ENCODE assay signal across 1 cellular context in the genomic region with DNA sequence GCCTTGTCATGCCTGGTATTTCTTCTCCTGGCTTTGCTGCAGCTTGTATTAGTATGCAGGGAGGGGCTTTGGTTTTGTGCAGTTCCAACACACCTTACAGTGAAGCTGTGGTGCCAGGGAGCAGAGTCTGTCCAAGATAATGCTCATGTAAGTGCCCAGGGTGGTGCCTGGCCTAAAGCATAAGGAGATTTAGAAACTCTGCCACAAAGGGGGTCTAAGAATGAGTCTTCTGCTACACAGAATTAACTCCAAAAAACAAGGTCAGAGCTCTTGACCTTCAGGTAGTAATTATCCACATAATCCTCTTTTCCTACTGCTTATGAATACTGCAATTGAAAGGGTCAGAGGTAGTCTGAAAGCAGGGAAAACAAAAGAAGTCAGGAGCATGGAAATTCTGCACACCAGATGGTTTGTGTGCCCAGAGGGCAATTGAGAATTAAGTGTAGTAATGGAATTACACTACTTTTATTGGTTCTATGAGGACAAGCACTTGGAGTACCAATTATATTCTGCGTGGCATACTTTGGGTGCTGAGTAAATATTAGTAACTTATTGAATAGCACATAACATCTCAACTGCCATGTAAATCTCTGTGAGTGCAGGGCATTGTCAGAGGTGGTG.
TF ChIP-seq lines count a peak whose summit lies in the region.

No MANE protein-coding gene starts in this region.

TF ChIP-seq in HEK293, 187 proteins besides CTCF, POLR2A, EP300 and RAD21 (continued from another document and continues in another):
- TF ChIP-seq, protein P1, sequence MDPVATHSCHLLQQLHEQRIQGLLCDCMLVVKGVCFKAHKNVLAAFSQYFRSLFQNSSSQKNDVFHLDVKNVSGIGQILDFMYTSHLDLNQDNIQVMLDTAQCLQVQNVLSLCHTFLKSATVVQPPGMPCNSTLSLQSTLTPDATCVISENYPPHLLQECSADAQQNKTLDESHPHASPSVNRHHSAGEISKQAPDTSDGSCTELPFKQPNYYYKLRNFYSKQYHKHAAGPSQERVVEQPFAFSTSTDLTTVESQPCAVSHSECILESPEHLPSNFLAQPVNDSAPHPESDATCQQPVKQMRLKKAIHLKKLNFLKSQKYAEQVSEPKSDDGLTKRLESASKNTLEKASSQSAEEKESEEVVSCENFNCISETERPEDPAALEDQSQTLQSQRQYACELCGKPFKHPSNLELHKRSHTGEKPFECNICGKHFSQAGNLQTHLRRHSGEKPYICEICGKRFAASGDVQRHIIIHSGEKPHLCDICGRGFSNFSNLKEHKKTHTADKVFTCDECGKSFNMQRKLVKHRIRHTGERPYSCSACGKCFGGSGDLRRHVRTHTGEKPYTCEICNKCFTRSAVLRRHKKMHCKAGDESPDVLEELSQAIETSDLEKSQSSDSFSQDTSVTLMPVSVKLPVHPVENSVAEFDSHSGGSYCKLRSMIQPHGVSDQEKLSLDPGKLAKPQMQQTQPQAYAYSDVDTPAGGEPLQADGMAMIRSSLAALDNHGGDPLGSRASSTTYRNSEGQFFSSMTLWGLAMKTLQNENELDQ (tag by site-specific recombination; IDR thresholded peaks at IDR 0.05; ENCODE audit: low read depth), result no peak
- TF ChIP-seq ZNF791 (tag by site-specific recombination; IDR thresholded peaks at IDR 0.05), result no peak
- peak; percentile 66; the same call in 1 of the 2 replicates for TF ChIP-seq IKZF3 (tag by site-specific recombination; IDR thresholded peaks at IDR 0.05)
- TF ChIP-seq EGR2 (tag by site-specific recombination; IDR thresholded peaks at IDR 0.05; ENCODE audit: low read depth), result no peak
- no peak for TF ChIP-seq ZNF16 (tag by site-specific recombination; IDR thresholded peaks at IDR 0.05; ENCODE audit: low read depth)
- no peak for TF ChIP-seq KLF10 (tag by site-specific recombination; IDR thresholded peaks at IDR 0.05)
- no peak for TF ChIP-seq ZNF792 (tag by site-specific recombination; IDR thresholded peaks at IDR 0.05)
- TF ChIP-seq ZNF48 (tag by site-specific recombination; IDR thresholded peaks at IDR 0.05), result no peak
- no peak for TF ChIP-seq ZNF366 (tag by site-specific recombination; conservative IDR thresholded peaks at IDR 0.05)
- TF ChIP-seq, protein P2, sequence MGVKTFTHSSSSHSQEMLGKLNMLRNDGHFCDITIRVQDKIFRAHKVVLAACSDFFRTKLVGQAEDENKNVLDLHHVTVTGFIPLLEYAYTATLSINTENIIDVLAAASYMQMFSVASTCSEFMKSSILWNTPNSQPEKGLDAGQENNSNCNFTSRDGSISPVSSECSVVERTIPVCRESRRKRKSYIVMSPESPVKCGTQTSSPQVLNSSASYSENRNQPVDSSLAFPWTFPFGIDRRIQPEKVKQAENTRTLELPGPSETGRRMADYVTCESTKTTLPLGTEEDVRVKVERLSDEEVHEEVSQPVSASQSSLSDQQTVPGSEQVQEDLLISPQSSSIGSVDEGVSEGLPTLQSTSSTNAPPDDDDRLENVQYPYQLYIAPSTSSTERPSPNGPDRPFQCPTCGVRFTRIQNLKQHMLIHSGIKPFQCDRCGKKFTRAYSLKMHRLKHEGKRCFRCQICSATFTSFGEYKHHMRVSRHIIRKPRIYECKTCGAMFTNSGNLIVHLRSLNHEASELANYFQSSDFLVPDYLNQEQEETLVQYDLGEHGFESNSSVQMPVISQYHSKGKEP (tag by site-specific recombination; IDR thresholded peaks at IDR 0.05), result peak; percentile 34; the same call in 1 of the 2 replicates
- TF ChIP-seq, protein P3, sequence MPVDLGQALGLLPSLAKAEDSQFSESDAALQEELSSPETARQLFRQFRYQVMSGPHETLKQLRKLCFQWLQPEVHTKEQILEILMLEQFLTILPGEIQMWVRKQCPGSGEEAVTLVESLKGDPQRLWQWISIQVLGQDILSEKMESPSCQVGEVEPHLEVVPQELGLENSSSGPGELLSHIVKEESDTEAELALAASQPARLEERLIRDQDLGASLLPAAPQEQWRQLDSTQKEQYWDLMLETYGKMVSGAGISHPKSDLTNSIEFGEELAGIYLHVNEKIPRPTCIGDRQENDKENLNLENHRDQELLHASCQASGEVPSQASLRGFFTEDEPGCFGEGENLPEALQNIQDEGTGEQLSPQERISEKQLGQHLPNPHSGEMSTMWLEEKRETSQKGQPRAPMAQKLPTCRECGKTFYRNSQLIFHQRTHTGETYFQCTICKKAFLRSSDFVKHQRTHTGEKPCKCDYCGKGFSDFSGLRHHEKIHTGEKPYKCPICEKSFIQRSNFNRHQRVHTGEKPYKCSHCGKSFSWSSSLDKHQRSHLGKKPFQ (tag by site-specific recombination; IDR thresholded peaks at IDR 0.05), result peak; percentile 48; the same call in 1 of the 2 replicates
- TF ChIP-seq ZNF596 (tag by site-specific recombination; IDR thresholded peaks at IDR 0.05), result no peak
- no peak for TF ChIP-seq HOXD13 (CRISPR knock-in tag; IDR thresholded peaks at IDR 0.05; ENCODE audit: borderline replicate concordance)
- no peak for TF ChIP-seq KLF8 (tag by site-specific recombination; IDR thresholded peaks at IDR 0.05)
- peak; percentile 73 for TF ChIP-seq ZNF843 (tag by site-specific recombination; IDR thresholded peaks at IDR 0.05)
- TF ChIP-seq ZNF664 (tag by site-specific recombination; IDR thresholded peaks at IDR 0.05), result no peak
- 0 out of 2 replicates have a peak, but pooled peaks have one; percentile 15 for TF ChIP-seq ZNF341 (tag by site-specific recombination; IDR thresholded peaks at IDR 0.05; ENCODE audit: low read depth)
- TF ChIP-seq ZNF707 (tag by site-specific recombination; IDR thresholded peaks at IDR 0.05), result no peak
- no peak for TF ChIP-seq ZNF426 (tag by site-specific recombination; IDR thresholded peaks at IDR 0.05)
- TF ChIP-seq, protein P4, sequence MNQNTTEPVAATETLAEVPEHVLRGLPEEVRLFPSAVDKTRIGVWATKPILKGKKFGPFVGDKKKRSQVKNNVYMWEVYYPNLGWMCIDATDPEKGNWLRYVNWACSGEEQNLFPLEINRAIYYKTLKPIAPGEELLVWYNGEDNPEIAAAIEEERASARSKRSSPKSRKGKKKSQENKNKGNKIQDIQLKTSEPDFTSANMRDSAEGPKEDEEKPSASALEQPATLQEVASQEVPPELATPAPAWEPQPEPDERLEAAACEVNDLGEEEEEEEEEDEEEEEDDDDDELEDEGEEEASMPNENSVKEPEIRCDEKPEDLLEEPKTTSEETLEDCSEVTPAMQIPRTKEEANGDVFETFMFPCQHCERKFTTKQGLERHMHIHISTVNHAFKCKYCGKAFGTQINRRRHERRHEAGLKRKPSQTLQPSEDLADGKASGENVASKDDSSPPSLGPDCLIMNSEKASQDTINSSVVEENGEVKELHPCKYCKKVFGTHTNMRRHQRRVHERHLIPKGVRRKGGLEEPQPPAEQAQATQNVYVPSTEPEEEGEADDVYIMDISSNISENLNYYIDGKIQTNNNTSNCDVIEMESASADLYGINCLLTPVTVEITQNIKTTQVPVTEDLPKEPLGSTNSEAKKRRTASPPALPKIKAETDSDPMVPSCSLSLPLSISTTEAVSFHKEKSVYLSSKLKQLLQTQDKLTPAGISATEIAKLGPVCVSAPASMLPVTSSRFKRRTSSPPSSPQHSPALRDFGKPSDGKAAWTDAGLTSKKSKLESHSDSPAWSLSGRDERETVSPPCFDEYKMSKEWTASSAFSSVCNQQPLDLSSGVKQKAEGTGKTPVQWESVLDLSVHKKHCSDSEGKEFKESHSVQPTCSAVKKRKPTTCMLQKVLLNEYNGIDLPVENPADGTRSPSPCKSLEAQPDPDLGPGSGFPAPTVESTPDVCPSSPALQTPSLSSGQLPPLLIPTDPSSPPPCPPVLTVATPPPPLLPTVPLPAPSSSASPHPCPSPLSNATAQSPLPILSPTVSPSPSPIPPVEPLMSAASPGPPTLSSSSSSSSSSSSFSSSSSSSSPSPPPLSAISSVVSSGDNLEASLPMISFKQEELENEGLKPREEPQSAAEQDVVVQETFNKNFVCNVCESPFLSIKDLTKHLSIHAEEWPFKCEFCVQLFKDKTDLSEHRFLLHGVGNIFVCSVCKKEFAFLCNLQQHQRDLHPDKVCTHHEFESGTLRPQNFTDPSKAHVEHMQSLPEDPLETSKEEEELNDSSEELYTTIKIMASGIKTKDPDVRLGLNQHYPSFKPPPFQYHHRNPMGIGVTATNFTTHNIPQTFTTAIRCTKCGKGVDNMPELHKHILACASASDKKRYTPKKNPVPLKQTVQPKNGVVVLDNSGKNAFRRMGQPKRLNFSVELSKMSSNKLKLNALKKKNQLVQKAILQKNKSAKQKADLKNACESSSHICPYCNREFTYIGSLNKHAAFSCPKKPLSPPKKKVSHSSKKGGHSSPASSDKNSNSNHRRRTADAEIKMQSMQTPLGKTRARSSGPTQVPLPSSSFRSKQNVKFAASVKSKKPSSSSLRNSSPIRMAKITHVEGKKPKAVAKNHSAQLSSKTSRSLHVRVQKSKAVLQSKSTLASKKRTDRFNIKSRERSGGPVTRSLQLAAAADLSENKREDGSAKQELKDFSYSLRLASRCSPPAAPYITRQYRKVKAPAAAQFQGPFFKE (tag by site-specific recombination; IDR thresholded peaks at IDR 0.05; ENCODE audit: borderline replicate concordance), result no peak
- TF ChIP-seq ZBTB21 (tag by site-specific recombination; IDR thresholded peaks at IDR 0.05), result no peak
- no peak for TF ChIP-seq ZNF175 (tag by site-specific recombination; IDR thresholded peaks at IDR 0.05)
- no peak for TF ChIP-seq ZNF560 (tag by site-specific recombination; IDR thresholded peaks at IDR 0.05; ENCODE audit: borderline replicate concordance)
- TF ChIP-seq, protein P5, sequence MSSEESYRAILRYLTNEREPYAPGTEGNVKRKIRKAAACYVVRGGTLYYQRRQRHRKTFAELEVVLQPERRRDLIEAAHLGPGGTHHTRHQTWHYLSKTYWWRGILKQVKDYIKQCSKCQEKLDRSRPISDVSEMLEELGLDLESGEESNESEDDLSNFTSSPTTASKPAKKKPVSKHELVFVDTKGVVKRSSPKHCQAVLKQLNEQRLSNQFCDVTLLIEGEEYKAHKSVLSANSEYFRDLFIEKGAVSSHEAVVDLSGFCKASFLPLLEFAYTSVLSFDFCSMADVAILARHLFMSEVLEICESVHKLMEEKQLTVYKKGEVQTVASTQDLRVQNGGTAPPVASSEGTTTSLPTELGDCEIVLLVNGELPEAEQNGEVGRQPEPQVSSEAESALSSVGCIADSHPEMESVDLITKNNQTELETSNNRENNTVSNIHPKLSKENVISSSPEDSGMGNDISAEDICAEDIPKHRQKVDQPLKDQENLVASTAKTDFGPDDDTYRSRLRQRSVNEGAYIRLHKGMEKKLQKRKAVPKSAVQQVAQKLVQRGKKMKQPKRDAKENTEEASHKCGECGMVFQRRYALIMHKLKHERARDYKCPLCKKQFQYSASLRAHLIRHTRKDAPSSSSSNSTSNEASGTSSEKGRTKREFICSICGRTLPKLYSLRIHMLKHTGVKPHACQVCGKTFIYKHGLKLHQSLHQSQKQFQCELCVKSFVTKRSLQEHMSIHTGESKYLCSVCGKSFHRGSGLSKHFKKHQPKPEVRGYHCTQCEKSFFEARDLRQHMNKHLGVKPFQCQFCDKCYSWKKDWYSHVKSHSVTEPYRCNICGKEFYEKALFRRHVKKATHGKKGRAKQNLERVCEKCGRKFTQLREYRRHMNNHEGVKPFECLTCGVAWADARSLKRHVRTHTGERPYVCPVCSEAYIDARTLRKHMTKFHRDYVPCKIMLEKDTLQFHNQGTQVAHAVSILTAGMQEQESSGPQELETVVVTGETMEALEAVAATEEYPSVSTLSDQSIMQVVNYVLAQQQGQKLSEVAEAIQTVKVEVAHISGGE (tag by site-specific recombination; conservative IDR thresholded peaks at IDR 0.05; ENCODE audit: low read depth), result no peak
- TF ChIP-seq OVOL3 (tag by site-specific recombination; IDR thresholded peaks at IDR 0.05), result no peak
- no peak for TF ChIP-seq ZNF2 (tag by site-specific recombination; IDR thresholded peaks at IDR 0.05)
- 0 out of 2 replicates have a peak, but pooled peaks have one; percentile 30 for TF ChIP-seq ZBTB8A (tag by site-specific recombination; IDR thresholded peaks at IDR 0.05)
- TF ChIP-seq, protein P6, sequence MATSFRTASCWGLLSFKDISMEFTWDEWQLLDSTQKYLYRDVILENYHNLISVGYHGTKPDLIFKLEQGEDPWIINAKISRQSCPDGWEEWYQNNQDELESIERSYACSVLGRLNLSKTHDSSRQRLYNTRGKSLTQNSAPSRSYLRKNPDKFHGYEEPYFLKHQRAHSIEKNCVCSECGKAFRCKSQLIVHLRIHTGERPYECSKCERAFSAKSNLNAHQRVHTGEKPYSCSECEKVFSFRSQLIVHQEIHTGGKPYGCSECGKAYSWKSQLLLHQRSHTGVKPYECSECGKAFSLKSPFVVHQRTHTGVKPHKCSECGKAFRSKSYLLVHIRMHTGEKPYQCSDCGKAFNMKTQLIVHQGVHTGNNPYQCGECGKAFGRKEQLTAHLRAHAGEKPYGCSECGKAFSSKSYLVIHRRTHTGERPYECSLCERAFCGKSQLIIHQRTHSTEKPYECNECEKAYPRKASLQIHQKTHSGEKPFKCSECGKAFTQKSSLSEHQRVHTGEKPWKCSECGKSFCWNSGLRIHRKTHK (tag by site-specific recombination; IDR thresholded peaks at IDR 0.05), result no peak
- TF ChIP-seq, protein P7, sequence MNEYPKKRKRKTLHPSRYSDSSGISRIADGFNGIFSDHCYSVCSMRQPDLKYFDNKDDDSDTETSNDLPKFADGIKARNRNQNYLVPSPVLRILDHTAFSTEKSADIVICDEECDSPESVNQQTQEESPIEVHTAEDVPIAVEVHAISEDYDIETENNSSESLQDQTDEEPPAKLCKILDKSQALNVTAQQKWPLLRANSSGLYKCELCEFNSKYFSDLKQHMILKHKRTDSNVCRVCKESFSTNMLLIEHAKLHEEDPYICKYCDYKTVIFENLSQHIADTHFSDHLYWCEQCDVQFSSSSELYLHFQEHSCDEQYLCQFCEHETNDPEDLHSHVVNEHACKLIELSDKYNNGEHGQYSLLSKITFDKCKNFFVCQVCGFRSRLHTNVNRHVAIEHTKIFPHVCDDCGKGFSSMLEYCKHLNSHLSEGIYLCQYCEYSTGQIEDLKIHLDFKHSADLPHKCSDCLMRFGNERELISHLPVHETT (tag by site-specific recombination; IDR thresholded peaks at IDR 0.05), result no peak
- no peak for TF ChIP-seq KLF9 (tag by site-specific recombination; IDR thresholded peaks at IDR 0.05; ENCODE audit: low read depth)
- no peak for TF ChIP-seq RBAK (tag by site-specific recombination; IDR thresholded peaks at IDR 0.05)
- TF ChIP-seq ZNF157 (tag by site-specific recombination; IDR thresholded peaks at IDR 0.05), result no peak
- no peak for TF ChIP-seq ZNF658 (tag by site-specific recombination; IDR thresholded peaks at IDR 0.05)
- TF ChIP-seq, protein P8, sequence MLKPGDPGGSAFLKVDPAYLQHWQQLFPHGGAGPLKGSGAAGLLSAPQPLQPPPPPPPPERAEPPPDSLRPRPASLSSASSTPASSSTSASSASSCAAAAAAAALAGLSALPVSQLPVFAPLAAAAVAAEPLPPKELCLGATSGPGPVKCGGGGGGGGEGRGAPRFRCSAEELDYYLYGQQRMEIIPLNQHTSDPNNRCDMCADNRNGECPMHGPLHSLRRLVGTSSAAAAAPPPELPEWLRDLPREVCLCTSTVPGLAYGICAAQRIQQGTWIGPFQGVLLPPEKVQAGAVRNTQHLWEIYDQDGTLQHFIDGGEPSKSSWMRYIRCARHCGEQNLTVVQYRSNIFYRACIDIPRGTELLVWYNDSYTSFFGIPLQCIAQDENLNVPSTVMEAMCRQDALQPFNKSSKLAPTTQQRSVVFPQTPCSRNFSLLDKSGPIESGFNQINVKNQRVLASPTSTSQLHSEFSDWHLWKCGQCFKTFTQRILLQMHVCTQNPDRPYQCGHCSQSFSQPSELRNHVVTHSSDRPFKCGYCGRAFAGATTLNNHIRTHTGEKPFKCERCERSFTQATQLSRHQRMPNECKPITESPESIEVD (tag by site-specific recombination; IDR thresholded peaks at IDR 0.05), result peak; percentile 97
- TF ChIP-seq ZNF514 (tag by site-specific recombination; IDR thresholded peaks at IDR 0.05), result no peak
- 0 out of 2 replicates have a peak, but pooled peaks have one; percentile 39 for TF ChIP-seq ZBTB17 (tag by site-specific recombination; IDR thresholded peaks at IDR 0.05)
- peak; percentile 94 for TF ChIP-seq OSR2 (tag by site-specific recombination; IDR thresholded peaks at IDR 0.05)
